Comparison of ENCODE assay signal across 9 cellular contexts in genomic region chr17:29613856-29614255, GRCh38. TPM values are rescaled to one million over a fixed set of nuclear protein-coding genes. Genes with fewer than 3 reads are reported as not detected.
DNase-seq lines count a peak whose midpoint lies in the region; ATAC-seq, FAIRE-seq and TF ChIP-seq lines count a peak whose summit lies in the region.
"Had no signal": no experiment of that assay in that cellular context is flagged by ENCODE, and none has a peak within 500 bp of the region (broad histone marks: within the 10 kb centered on the region; RNA-seq: fewer than 3 reads in every experiment).

No MANE protein-coding gene starts in this region.

- peaks cover 6% of the 10 kb centered on the region for H3K27me3 Mint-ChIP-seq in activated CD4-positive, alpha-beta T cell treated with anti-CD3 and anti-CD28 coated beads, Interleukin-2, amount 10 ng/mL, durations not matched to agents 24 days and 14 days

- H3K9me3 ChIP-seq in GM12878 (replicated peaks; ENCODE audit: control insufficient read depth, insufficient read depth, low read length) (no peaks in the 10 kb centered on the region; the same call in 2 of the 3 replicates), right lobe of liver (no peaks in the 10 kb centered on the region), stomach (no peaks in the 10 kb centered on the region), PC-9 (ENCODE audit: insufficient read depth, low read depth) (no peaks in the 10 kb centered on the region)

- H3K4me2 ChIP-seq in GM12878 (ENCODE audit: control insufficient read depth, insufficient read depth) (peak overlapping the region; percentile 53), PC-9 (no peak overlapping the region)

- no peaks in the 10 kb centered on the region for H3K9me3 Mint-ChIP-seq in activated CD4-positive, alpha-beta T cell treated with anti-CD3 and anti-CD28 coated beads, Interleukin-2, amount 10 ng/mL, durations not matched to agents 24 days and 14 days

- 25% methylated on average over 13 of the region's 13 CpGs for WGBS in GM12878 (ENCODE audit: insufficient coverage, insufficient replicate concordance, low lambda C conversion rate, missing lambda C conversion rate)
- 22% methylated on average over 8 of the region's 13 CpGs for WGBS in right lobe of liver (ENCODE audit: insufficient coverage, low coverage, low lambda C conversion rate, missing lambda C conversion rate)
- WGBS in stomach, 5 donors, result 17 to 25% (median 22%) methylated on average over 13 of the region's 13 CpGs

- ATAC-seq in GM12878 (no peak), right lobe of liver (no peak), HG03469 (IDR thresholded peaks at IDR 0.05; ENCODE audit: unreplicated experiment) (no peak)
- ATAC-seq: K562 had no signal

- TF ChIP-seq RAD21 in GM12878 (IDR thresholded peaks at IDR 0.05; ENCODE audit: insufficient read depth, low read depth, low read length), result no peak

- H3K79me2 ChIP-seq in GM12878 (ENCODE audit: control insufficient read depth, insufficient read depth, low read length) (no peaks in the 10 kb centered on the region), PC-9 (ENCODE audit: low read depth) (no peaks in the 10 kb centered on the region)

- peaks cover 38% of the 10 kb centered on the region for H3K4me1 ChIP-seq in GM12878 (ENCODE audit: control insufficient read depth, insufficient read depth, low read length)
- H3K4me1 ChIP-seq in right lobe of liver, result peaks cover 0 to 40% (median 17%) of the 10 kb centered on the region in 4 donors
- H3K4me1 ChIP-seq in stomach, result peaks cover 53 to 63% (median 59%) of the 10 kb centered on the region in 4 donors
- peaks cover under 1% of the 10 kb centered on the region; the same call in 1 of the 2 replicates for H3K4me1 ChIP-seq in PC-9 (replicated peaks; ENCODE audit: insufficient read depth)

- peak overlapping the region; percentile 83 for H3K4me3 Mint-ChIP-seq in activated CD4-positive, alpha-beta T cell treated with anti-CD3 and anti-CD28 coated beads, Interleukin-2, amount 10 ng/mL, durations not matched to agents 24 days and 14 days

- peaks cover 4 to 6% of the 10 kb centered on the region in 2 experiments; a peak in 3 of 4 replicates for H3K27me3 ChIP-seq in GM12878 (replicated peaks in 1 of 2; ENCODE audit: control insufficient read depth in 2 of 2, insufficient read depth in 2 of 2, low read length in 1 of 2)
- H3K27me3 ChIP-seq in right lobe of liver, result peaks cover 0 to 16% of the 10 kb centered on the region in 2 donors
- H3K27me3 ChIP-seq in stomach, result peaks cover 0 to 59% (median 22%) of the 10 kb centered on the region in 3 donors
- no peaks in the 10 kb centered on the region for H3K27me3 ChIP-seq in PC-9 (ENCODE audit: insufficient read depth, low read depth)

- H3K4me1 Mint-ChIP-seq in activated CD4-positive, alpha-beta T cell treated with anti-CD3 and anti-CD28 coated beads, Interleukin-2, amount 10 ng/mL, durations not matched to agents 24 days and 14 days, result peaks cover 35% of the 10 kb centered on the region

- no peak for DNase-seq in activated CD4-positive, alpha-beta T cell treated with anti-CD3 and anti-CD28 coated beads, Interleukin-2, amount 10 ng/mL, durations not matched to agents 24 days and 14 days
- DNase-seq in activated CD4-positive, alpha-beta T cell treated with anti-CD3 and anti-CD28 coated beads for 1 hour, result no peak
- DNase-seq in GM12878 (ENCODE audit: low read depth, low spot score) (no peak), right lobe of liver (peak in 1 of 3 donors; percentile 49), stomach (no peak), NCI-H1105 (lab: John Stamatoyannopoulos, UW) (no peak), PC-9 (no peak)

- in situ Hi-C loops in GM12878 (cut with MboI), result no loop called here

- POLR2A ChIA-PET in GM12878 (lab: Charles Lee), result interaction anchor here (0.6 to 1.5 kb wide), 3 partner anchors 21 to 54 kb away, joined by 3 to 5 read pairs (median 4); partner anchors contain the start of gene ANKRD13B
- POLR2A ChIA-PET in PC-9 (lab: Charles Lee; ENCODE audit: unreplicated experiment), result no interaction called here

- no peak for TF ChIP-seq EP300 in GM12878 (IDR thresholded peaks at IDR 0.05; ENCODE audit: borderline replicate concordance in 1 of 2, control insufficient read depth in 1 of 2, low read depth in 2 of 2, low read length in 2 of 2)
- TF ChIP-seq EP300 in stomach (IDR thresholded peaks at IDR 0.05), result no peak

- CTCF ChIA-PET in GM12878 (lab: Yijun Ruan, JAX) (interaction anchor here (0.5 to 7.1 kb wide), 15 partner anchors 8 to 314 kb away, joined by 3 to 82 read pairs (median 4); partner anchors contain the start of gene ANKRD13B), PC-9 (lab: Charles Lee) (no interaction called here)

- no peak for FAIRE-seq in GM12878 (lab: Jason Lieb, UNC)
- FAIRE-seq: K562 had no signal

- H2AFZ ChIP-seq in GM12878 (ENCODE audit: control insufficient read depth, low read depth, low read length), result peak overlapping the region; percentile 13
- no peak overlapping the region for H2AFZ ChIP-seq in PC-9

- no peaks in the 10 kb centered on the region for H3K9me2 ChIP-seq in PC-9 (ENCODE audit: insufficient read depth)

- no TSS peak for BruUV-seq in GM12878 (replicated peaks; lab: Mats Ljungman, UMichigan)
- no TSS peak for BruUV-seq in PC-9 (replicated peaks; lab: Mats Ljungman, UMichigan)

- SMC1A ChIA-PET in GM12878 (lab: Charles Lee; ENCODE audit: uncharacterized antibody, unreplicated experiment), result interaction anchor here (0.8 to 1.4 kb wide), 2 partner anchors 30 to 33 kb away, joined by 3 read pairs; no protein-coding TSS in a partner anchor

- H4K20me1 ChIP-seq in GM12878 (ENCODE audit: control insufficient read depth, insufficient read depth) (no peaks in the 10 kb centered on the region; the same call in 1 of the 2 replicates), PC-9 (ENCODE audit: insufficient read depth) (no peaks in the 10 kb centered on the region)

- intact Hi-C loops in activated CD4-positive, alpha-beta T cell treated with anti-CD3 and anti-CD28 coated beads, Interleukin-2, amount 10 ng/mL, durations not matched to agents 24 days and 14 days (cut with micrococcal nuclease), result loop anchor here (1.0 kb wide), 1 partner anchor 34 kb away; no protein-coding TSS in a partner anchor
- intact Hi-C loops in GM12878 (cut with micrococcal nuclease; ENCODE audit: unreplicated experiment), result loop anchor here (1.0 to 10.0 kb wide), 3 partner anchors 34 to 321 kb away; partner anchors contain the start of gene SSH2
- intact Hi-C loops in right lobe of liver (cut with DNase I), result no loop called here
- intact Hi-C loops in stomach (cut with DNase I; ENCODE audit: low total_unique reads), result no loop called here
- intact Hi-C loops in PC-9 (cut with micrococcal nuclease; ENCODE audit: unreplicated experiment), result no loop called here

- TF ChIP-seq CTCF in GM12878 (IDR thresholded peaks at IDR 0.05 in 2 of 3, conservative IDR thresholded peaks at IDR 0.05 in 1 of 3; ENCODE audit: control insufficient read depth in 2 of 3, extremely low read depth in 1 of 3, insufficient read depth in 1 of 3, low read depth in 3 of 3, low read length in 3 of 3) (no peak), right lobe of liver (IDR thresholded peaks at IDR 0.05) (no peak), stomach (IDR thresholded peaks at IDR 0.05) (no peak), PC-9 (conservative IDR thresholded peaks at IDR 0.05) (no peak)

- RAD21 ChIA-PET in GM12878 (lab: Charles Lee; ENCODE audit: unreplicated experiment), result interaction anchor here (0.9 to 3.1 kb wide), 8 partner anchors 19 to 243 kb away, joined by 3 to 20 read pairs (median 4); partner anchors contain the start of gene ANKRD13B

- H3K4me3 ChIP-seq in GM12878 (peak overlapping the region; percentile 30; the same call in 1 of the 2 replicates), right lobe of liver (peak overlapping the region in 2 of 3 donors; percentile 7 to 31), stomach (peak overlapping the region; percentile 31 to 49 (median 37)), PC-9 (no peak overlapping the region)
- H3K4me3 ChIP-seq: K562 had no signal

- H3K36me3 Mint-ChIP-seq in activated CD4-positive, alpha-beta T cell treated with anti-CD3 and anti-CD28 coated beads, Interleukin-2, amount 10 ng/mL, durations not matched to agents 24 days and 14 days (ENCODE audit: low read depth), result peaks cover 2% of the 10 kb centered on the region

- H3F3A ChIP-seq in PC-9 (ENCODE audit: insufficient read depth, low read depth), result no peaks in the 10 kb centered on the region; the same call in 1 of the 2 replicates

- TF ChIP-seq POLR2A in GM12878 (IDR thresholded peaks at IDR 0.05; ENCODE audit: low read depth, low read length) (no peak), right lobe of liver (IDR thresholded peaks at IDR 0.05) (no peak), stomach (IDR thresholded peaks at IDR 0.05) (no peak)

- H3K27ac Mint-ChIP-seq in activated CD4-positive, alpha-beta T cell treated with anti-CD3 and anti-CD28 coated beads, Interleukin-2, amount 10 ng/mL, durations not matched to agents 24 days and 14 days, result peak overlapping the region; percentile 34

- no peak overlapping the region for H3K9ac ChIP-seq in GM12878 (ENCODE audit: control insufficient read depth, insufficient read depth, low read length)

- H3K36me3 ChIP-seq in GM12878 (ENCODE audit: control insufficient read depth in 2 of 2, insufficient read depth in 2 of 2, low read length in 1 of 2), result no peaks in the 10 kb centered on the region
- H3K36me3 ChIP-seq in right lobe of liver, result no peaks in the 10 kb centered on the region
- peaks cover 0 to 6% (median 3%) of the 10 kb centered on the region in 4 donors for H3K36me3 ChIP-seq in stomach
- no peaks in the 10 kb centered on the region for H3K36me3 ChIP-seq in PC-9 (ENCODE audit: low read depth)

- H3K27ac ChIP-seq in GM12878 (ENCODE audit: control insufficient read depth, insufficient read depth) (no peak overlapping the region), right lobe of liver (no peak overlapping the region), stomach (no peak overlapping the region), PC-9 (no peak overlapping the region)

RNA-seq across cellular contexts. Expression of gene CORO6, which starts 8.9 kb away (rescaled TPM):
- 5.6 and 6.4 TPM in 2 replicates for total RNA-seq in activated CD4-positive, alpha-beta T cell treated with anti-CD3 and anti-CD28 coated beads, Interleukin-2, amount 10 ng/mL, durations not matched to agents 24 days and 14 days
- total RNA-seq in GM12878 (2013; cell fraction: nucleolus; rRNA removed), result 4.0 and 4.3 TPM in 2 replicates
- 2.6 and 3.6 TPM in 2 replicates for total RNA-seq in GM12878 (2014; rRNA removed)
- total RNA-seq in GM12878 (2014; rRNA removed; fragmentation: Illumina TruSeq; extraction: Trizol), result 0.63 and 0.69 TPM in 2 replicates
- total RNA-seq in GM12878 (2021), result 3.2 and 3.7 TPM in 2 replicates
- polyA plus RNA-seq in GM12878 (2011; ENCODE audit: low read depth), result 0.80 TPM
- 0.69 and 0.87 TPM in 2 replicates for polyA plus RNA-seq in GM12878 (2011; rRNA removed)
- polyA plus RNA-seq in GM12878 (2011; cell fraction: cytosol; rRNA removed), result 0.60 and 0.99 TPM in 2 replicates
- 12.2 and 15.8 TPM in 2 replicates for polyA plus RNA-seq in GM12878 (2011; cell fraction: nucleus; rRNA removed)
- 2.5 and 2.6 TPM in 2 replicates for polyA plus RNA-seq in GM12878 (2012)
- 1.3 and 1.9 TPM in 2 replicates for polyA plus RNA-seq in GM12878 (2014; fragmentation: Illumina TruSeq; extraction: Trizol)
- under 1 TPM in 1 of 2 experiments, not detected in 1; 0.26 TPM for polyA plus RNA-seq in GM12878 (2014; fragmentation: Nextera tagmentation; extraction: Ambion mirVana)
- polyA plus RNA-seq in GM12878 (2014; rRNA removed), result 5.0 and 5.4 TPM in 2 replicates
- 1 to 10 TPM; 1.7 to 3.3 TPM for polyA plus RNA-seq in GM12878 (2016; fragmentation: Nextera tagmentation; extraction: Ambion mirVana)
- polyA minus RNA-seq in GM12878 (2011; rRNA and poly(A)+ RNA removed), result 0.72 and 1.2 TPM in 2 replicates
- polyA minus RNA-seq in GM12878 (2011; cell fraction: cytosol; rRNA and poly(A)+ RNA removed), result not detected in 2 replicates
- polyA minus RNA-seq in GM12878 (2011; cell fraction: nucleus; rRNA and poly(A)+ RNA removed), result 1.6 and 2.0 TPM in 2 replicates
- total RNA-seq in right lobe of liver, result 1 to 10 TPM in 2 of 6 experiments, under 1 TPM in 4; 0.37 to 5.1 (median 0.81) TPM
- 10 to 100 TPM in 4 of 5 donors, 1 to 10 TPM in 1; 6.4 to 53.1 (median 20.6) TPM for total RNA-seq in stomach
- polyA plus RNA-seq in stomach, result 10 to 100 TPM in 1 of 3 donors, 1 to 10 TPM in 2; 1.1 to 17.5 (median 1.4) TPM
- total RNA-seq in PC-9 (2021), result 35.0 and 52.1 TPM in 2 replicates

RNA-seq across cellular contexts. Expression of gene ANKRD13B, which starts 20.9 kb away (rescaled TPM):
- total RNA-seq in activated CD4-positive, alpha-beta T cell treated with anti-CD3 and anti-CD28 coated beads, Interleukin-2, amount 10 ng/mL, durations not matched to agents 24 days and 14 days, result 43.1 and 49.8 TPM in 2 replicates
- 12.6 and 16.8 TPM in 2 replicates for total RNA-seq in GM12878 (2013; cell fraction: nucleolus; rRNA removed)
- total RNA-seq in GM12878 (2014; rRNA removed) (7.1 and 8.5 TPM in 2 replicates), GM12878 (2014; rRNA removed; fragmentation: Illumina TruSeq; extraction: Trizol) (2.5 and 2.9 TPM in 2 replicates), GM12878 (2021) (14.0 and 15.0 TPM in 2 replicates), right lobe of liver (1 to 10 TPM in 1 of 6 experiments, under 1 TPM in 5; 0.37 to 1.6 (median 0.88) TPM), stomach (10 to 100 TPM in 1 of 5 donors, 1 to 10 TPM in 3, not detected in 1; 1.8 to 12.3 (median 5.6) TPM), PC-9 (2021) (28.4 and 43.2 TPM in 2 replicates)
- polyA plus RNA-seq in GM12878 (2011; ENCODE audit: low read depth), result 0.56 TPM
- polyA plus RNA-seq in GM12878 (2011; rRNA removed) (1.3 and 3.0 TPM in 2 replicates), GM12878 (2014; fragmentation: Illumina TruSeq; extraction: Trizol) (1.5 and 4.0 TPM in 2 replicates), GM12878 (2014; fragmentation: Nextera tagmentation; extraction: Ambion mirVana) (under 1 TPM; 0.18 to 0.53 TPM), GM12878 (2014; rRNA removed) (14.9 and 15.9 TPM in 2 replicates), GM12878 (2016; fragmentation: Nextera tagmentation; extraction: Ambion mirVana) (1 to 10 TPM; 1.6 to 2.1 TPM), stomach (1 to 10 TPM; 2.6 to 4.2 (median 2.9) TPM)
- 3.2 and 6.8 TPM in 2 replicates for polyA plus RNA-seq in GM12878 (2011; cell fraction: cytosol; rRNA removed)
- polyA plus RNA-seq in GM12878 (2011; cell fraction: nucleus; rRNA removed), result 64.3 and 77.7 TPM in 2 replicates
- polyA plus RNA-seq in GM12878 (2012), result 2.0 and 3.5 TPM in 2 replicates
- polyA minus RNA-seq in GM12878 (2011; rRNA and poly(A)+ RNA removed), result 2.6 and 5.8 TPM in 2 replicates
- polyA minus RNA-seq in GM12878 (2011; cell fraction: cytosol; rRNA and poly(A)+ RNA removed), result 3.2 and 4.6 TPM in 2 replicates
- 8.9 and 16.6 TPM in 2 replicates for polyA minus RNA-seq in GM12878 (2011; cell fraction: nucleus; rRNA and poly(A)+ RNA removed)

RNA-seq across cellular contexts. Expression of gene GIT1, which starts 24.4 kb away (rescaled TPM):
- total RNA-seq in activated CD4-positive, alpha-beta T cell treated with anti-CD3 and anti-CD28 coated beads, Interleukin-2, amount 10 ng/mL, durations not matched to agents 24 days and 14 days, result 91.3 and 91.4 TPM in 2 replicates
- 31.4 and 40.8 TPM in 2 replicates for total RNA-seq in GM12878 (2013; cell fraction: nucleolus; rRNA removed)
- total RNA-seq in GM12878 (2014; rRNA removed) (24.2 and 30.6 TPM in 2 replicates), GM12878 (2014; rRNA removed; fragmentation: Illumina TruSeq; extraction: Trizol) (15.4 and 16.1 TPM in 2 replicates), GM12878 (2021) (45.1 and 45.3 TPM in 2 replicates), right lobe of liver (10 to 100 TPM in 2 of 6 experiments, 1 to 10 TPM in 4; 7.1 to 15.9 (median 8.7) TPM), stomach (10 to 100 TPM; 23.7 to 67.2 (median 34.3) TPM), PC-9 (2021) (84.8 and 100 TPM in 2 replicates)
- 6.9 TPM for polyA plus RNA-seq in GM12878 (2011; ENCODE audit: low read depth)
- polyA plus RNA-seq in GM12878 (2011; rRNA removed) (11.3 and 25.6 TPM in 2 replicates), GM12878 (2014; fragmentation: Illumina TruSeq; extraction: Trizol) (20.0 and 32.4 TPM in 2 replicates), GM12878 (2014; fragmentation: Nextera tagmentation; extraction: Ambion mirVana) (under 1 TPM; 0.24 to 0.58 TPM), GM12878 (2014; rRNA removed) (33.7 and 34.2 TPM in 2 replicates), GM12878 (2016; fragmentation: Nextera tagmentation; extraction: Ambion mirVana) (1 to 10 TPM; 4.4 to 4.9 TPM), stomach (10 to 100 TPM; 17.7 to 26.4 (median 18.9) TPM)
- polyA plus RNA-seq in GM12878 (2011; cell fraction: cytosol; rRNA removed), result 19.7 and 24.9 TPM in 2 replicates
- 76.5 and 89.1 TPM in 2 replicates for polyA plus RNA-seq in GM12878 (2011; cell fraction: nucleus; rRNA removed)
- 19.0 and 19.4 TPM in 2 replicates for polyA plus RNA-seq in GM12878 (2012)
- polyA minus RNA-seq in GM12878 (2011; rRNA and poly(A)+ RNA removed), result 24.4 and 31.5 TPM in 2 replicates
- 15.8 and 24.1 TPM in 2 replicates for polyA minus RNA-seq in GM12878 (2011; cell fraction: cytosol; rRNA and poly(A)+ RNA removed)
- polyA minus RNA-seq in GM12878 (2011; cell fraction: nucleus; rRNA and poly(A)+ RNA removed), result 33.0 and 56.8 TPM in 2 replicates

RNA-seq across cellular contexts. Expression of gene TP53I13, which starts 45.4 kb away (rescaled TPM):
- 69.7 and 77.9 TPM in 2 replicates for total RNA-seq in activated CD4-positive, alpha-beta T cell treated with anti-CD3 and anti-CD28 coated beads, Interleukin-2, amount 10 ng/mL, durations not matched to agents 24 days and 14 days
- total RNA-seq in GM12878 (2013; cell fraction: nucleolus; rRNA removed), result 36.6 and 40.4 TPM in 2 replicates
- total RNA-seq in GM12878 (2014; rRNA removed), result 30.9 and 33.4 TPM in 2 replicates
- total RNA-seq in GM12878 (2014; rRNA removed; fragmentation: Illumina TruSeq; extraction: Trizol), result 8.6 and 10.4 TPM in 2 replicates
- 38.5 and 40.1 TPM in 2 replicates for total RNA-seq in GM12878 (2021)
- 5.4 TPM for polyA plus RNA-seq in GM12878 (2011; ENCODE audit: low read depth)
- polyA plus RNA-seq in GM12878 (2011; rRNA removed), result 5.5 and 8.8 TPM in 2 replicates
- 9.9 and 18.4 TPM in 2 replicates for polyA plus RNA-seq in GM12878 (2011; cell fraction: cytosol; rRNA removed)
- polyA plus RNA-seq in GM12878 (2011; cell fraction: nucleus; rRNA removed), result 229 and 261 TPM in 2 replicates
- polyA plus RNA-seq in GM12878 (2012), result 25.2 and 26.9 TPM in 2 replicates
- 0.97 and 4.5 TPM in 2 replicates for polyA plus RNA-seq in GM12878 (2014; fragmentation: Illumina TruSeq; extraction: Trizol)
- under 1 TPM in 1 of 2 experiments, not detected in 1; 0.31 TPM for polyA plus RNA-seq in GM12878 (2014; fragmentation: Nextera tagmentation; extraction: Ambion mirVana)
- 45.1 and 54.2 TPM in 2 replicates for polyA plus RNA-seq in GM12878 (2014; rRNA removed)
- polyA plus RNA-seq in GM12878 (2016; fragmentation: Nextera tagmentation; extraction: Ambion mirVana), result 10 to 100 TPM; 19.5 to 22.9 TPM
- polyA minus RNA-seq in GM12878 (2011; rRNA and poly(A)+ RNA removed), result 3.3 and 10.7 TPM in 2 replicates
- polyA minus RNA-seq in GM12878 (2011; cell fraction: cytosol; rRNA and poly(A)+ RNA removed), result 4.1 and 7.7 TPM in 2 replicates
- 26.0 and 38.0 TPM in 2 replicates for polyA minus RNA-seq in GM12878 (2011; cell fraction: nucleus; rRNA and poly(A)+ RNA removed)
- 10 to 100 TPM; 16.8 to 52.4 (median 38.4) TPM for total RNA-seq in right lobe of liver
- 100 to 1,000 TPM in 1 of 5 donors, 10 to 100 TPM in 4; 27.7 to 299 (median 79.5) TPM for total RNA-seq in stomach
- polyA plus RNA-seq in stomach, result 10 to 100 TPM; 39.7 to 83.0 (median 46.0) TPM
- 46.9 and 68.8 TPM in 2 replicates for total RNA-seq in PC-9 (2021)

RNA-seq across cellular contexts. Expression of gene ABHD15, which starts 47.0 kb away (rescaled TPM):
- 20.0 and 20.1 TPM in 2 replicates for total RNA-seq in activated CD4-positive, alpha-beta T cell treated with anti-CD3 and anti-CD28 coated beads, Interleukin-2, amount 10 ng/mL, durations not matched to agents 24 days and 14 days
- 7.5 and 8.0 TPM in 2 replicates for total RNA-seq in GM12878 (2013; cell fraction: nucleolus; rRNA removed)
- total RNA-seq in GM12878 (2014; rRNA removed) (6.5 and 7.5 TPM in 2 replicates), GM12878 (2014; rRNA removed; fragmentation: Illumina TruSeq; extraction: Trizol) (5.1 and 5.2 TPM in 2 replicates), GM12878 (2021) (9.0 and 9.2 TPM in 2 replicates), right lobe of liver (10 to 100 TPM in 5 of 6 experiments, 1 to 10 TPM in 1; 7.8 to 27.1 (median 13.7) TPM), stomach (10 to 100 TPM in 2 of 5 donors, 1 to 10 TPM in 2, under 1 TPM in 1; 0.58 to 17.4 (median 9.9) TPM), PC-9 (2021) (12.9 and 14.8 TPM in 2 replicates)
- 2.0 TPM for polyA plus RNA-seq in GM12878 (2011; ENCODE audit: low read depth)
- polyA plus RNA-seq in GM12878 (2011; rRNA removed) (4.1 and 4.7 TPM in 2 replicates), GM12878 (2014; fragmentation: Illumina TruSeq; extraction: Trizol) (5.3 and 5.8 TPM in 2 replicates), GM12878 (2014; fragmentation: Nextera tagmentation; extraction: Ambion mirVana) (1 to 10 TPM; 2.1 to 2.6 TPM), GM12878 (2014; rRNA removed) (5.9 and 6.1 TPM in 2 replicates), GM12878 (2016; fragmentation: Nextera tagmentation; extraction: Ambion mirVana) (1 to 10 TPM; 2.6 to 3.9 TPM), stomach (1 to 10 TPM; 3.1 to 5.0 (median 3.7) TPM)
- 4.1 and 5.8 TPM in 2 replicates for polyA plus RNA-seq in GM12878 (2011; cell fraction: cytosol; rRNA removed)
- polyA plus RNA-seq in GM12878 (2011; cell fraction: nucleus; rRNA removed), result 5.9 and 6.4 TPM in 2 replicates
- polyA plus RNA-seq in GM12878 (2012), result 3.5 and 4.7 TPM in 2 replicates
- polyA minus RNA-seq in GM12878 (2011; rRNA and poly(A)+ RNA removed), result 5.5 and 8.8 TPM in 2 replicates
- 3.5 and 3.7 TPM in 2 replicates for polyA minus RNA-seq in GM12878 (2011; cell fraction: cytosol; rRNA and poly(A)+ RNA removed)
- polyA minus RNA-seq in GM12878 (2011; cell fraction: nucleus; rRNA and poly(A)+ RNA removed), result 3.4 and 6.5 TPM in 2 replicates

Comparison
In these comparisons a context has a peak if more than half of its experiments do, and no peak if none do; other contexts are left out.
1. intact Hi-C loops: an anchor here in activated CD4-positive, alpha-beta T cell treated with anti-CD3 and anti-CD28 coated beads, Interleukin-2, amount 10 ng/mL, durations not matched to agents 24 days and 14 days (1.0 kb wide) and GM12878 (1.0 to 10.0 kb wide); none called in right lobe of liver, stomach and PC-9.